Comparison of ENCODE assay signal across 14 cellular contexts in genomic region chr2:109435866-109436634, GRCh38.
DNase-seq lines count a peak whose midpoint lies in the region; ATAC-seq and TF ChIP-seq lines count a peak whose summit lies in the region.
"Had no signal": no experiment of that assay in that cellular context is flagged by ENCODE, and none has a peak within 500 bp of the region (broad histone marks: within the 10 kb centered on the region; RNA-seq: fewer than 3 reads in every experiment).

No MANE protein-coding gene starts in this region.

- no peak overlapping the region for H3K27ac ChIP-seq in HEK293 (ENCODE audit: extremely low read depth, low read depth, low read length)
- H3K27ac ChIP-seq in esophagus (ENCODE audit: low read depth in 2 of 2, low read length in 1 of 2): peak overlapping the region; percentile 11 to 33
- H3K27ac ChIP-seq in mesenchymal stem cell (ENCODE audit: low read length, poor library complexity, severe bottlenecking): peak overlapping the region; percentile 29
- peak overlapping the region; percentile 46 for H3K27ac ChIP-seq in stomach smooth muscle (ENCODE audit: low read length)
- H3K27ac ChIP-seq: epithelial cell of prostate had no signal

- peak; percentile 67 for DNase-seq in mesenchymal stem cell
- DNase-seq in SKM-1 treated with dmso at 0.1 percent for 144 hours (lab: John Stamatoyannopoulos, UW; ENCODE audit: unreplicated experiment): no peak
- no peak for DNase-seq in NCI-H2081 (lab: John Stamatoyannopoulos, UW)
- no peak for DNase-seq in NCI-H446 treated with DMSO at 0.1 percent for 48 hours (lab: John Stamatoyannopoulos, UW)
- DNase-seq: activated CD8-positive, alpha-beta T cell treated with anti-CD3 and anti-CD28 coated beads, Interleukin-2, amount 10 ng/mL, durations not matched to agents 7 days and 5 days; CD4-positive, CD25-positive, alpha-beta regulatory T cell; NCI-H526; small intestine had no signal

- H3K36me3 ChIP-seq in HEK293 (ENCODE audit: control insufficient read depth in 2 of 2, insufficient read depth in 1 of 2, low read length in 2 of 2): peaks cover 0 to 21% of the 10 kb centered on the region in 2 experiments; a peak in 1 of 3 replicates
- H3K36me3 ChIP-seq in esophagus (ENCODE audit: control insufficient read depth in 2 of 2, insufficient read depth in 2 of 2, low read length in 1 of 2): peaks cover 0 to 4% of the 10 kb centered on the region in 2 donors
- H3K36me3 ChIP-seq in mesenchymal stem cell (ENCODE audit: control insufficient read depth in 1 of 2, insufficient read depth in 2 of 2, low read depth in 1 of 2, low read length in 2 of 2): peaks cover 16 to 17% of the 10 kb centered on the region in 2 experiments
- peaks cover 3 to 14% of the 10 kb centered on the region in 2 donors for H3K36me3 ChIP-seq in stomach smooth muscle (ENCODE audit: control insufficient read depth in 2 of 2, insufficient read depth in 2 of 2, low read length in 2 of 2)

- peak overlapping the region; percentile 34 for H2BK5ac ChIP-seq in mesenchymal stem cell (ENCODE audit: low read depth, low read length, poor library complexity, severe bottlenecking)

- peak overlapping the region; percentile 52 for H2AK5ac ChIP-seq in mesenchymal stem cell (ENCODE audit: low read length, severe bottlenecking)

- no peaks in the 10 kb centered on the region for H3K9me3 ChIP-seq in HEK293 (ENCODE audit: control insufficient read depth, insufficient read depth, low read depth, low read length)
- H3K9me3 ChIP-seq in esophagus (ENCODE audit: control insufficient read depth in 2 of 2, insufficient read depth in 1 of 2, low read depth in 1 of 2, low read length in 1 of 2): no peaks in the 10 kb centered on the region
- H3K9me3 ChIP-seq in mesenchymal stem cell (ENCODE audit: control insufficient read depth, low read length): peaks cover 7% of the 10 kb centered on the region
- H3K9me3 ChIP-seq in stomach smooth muscle (ENCODE audit: control insufficient read depth in 2 of 2, low read length in 2 of 2): no peaks in the 10 kb centered on the region

- no peak overlapping the region for H3K14ac ChIP-seq in mesenchymal stem cell (ENCODE audit: low read length in 2 of 2)

- H3K23ac ChIP-seq in mesenchymal stem cell (ENCODE audit: low read length in 2 of 2): no peak overlapping the region

- H2BK15ac ChIP-seq in mesenchymal stem cell (ENCODE audit: low read depth, poor library complexity, severe bottlenecking): no peak overlapping the region

- CTCF ChIA-PET in HEK293 (lab: Yijun Ruan, JAX): interaction anchor here (0.6 kb wide), 1 partner anchor 330 kb away, joined by 4 read pairs; no protein-coding TSS in a partner anchor

- 54 to 67% methylated on average over 13 of the region's 13 CpGs for WGBS in esophagus, 2 donors
- 80% methylated on average over 13 of the region's 13 CpGs for WGBS in mesenchymal stem cell

- no peaks in the 10 kb centered on the region for H3K79me1 ChIP-seq in mesenchymal stem cell (replicated peaks; ENCODE audit: low read length, poor library complexity, severe bottlenecking)

- H3K9ac ChIP-seq in mesenchymal stem cell (ENCODE audit: low read length): peak overlapping the region; percentile 40
- H3K9ac ChIP-seq in stomach smooth muscle (ENCODE audit: low read length in 2 of 2): no peak overlapping the region

- H3K4me3 ChIP-seq in HEK293 (ENCODE audit: low read depth, low read length) (no peak overlapping the region), esophagus (ENCODE audit: low read depth in 1 of 2, low read length in 2 of 2) (no peak overlapping the region), mesenchymal stem cell (ENCODE audit: insufficient read depth in 1 of 2, low read depth in 1 of 2, low read length in 2 of 2) (no peak overlapping the region), stomach smooth muscle (ENCODE audit: low read length in 2 of 2) (no peak overlapping the region)
- H3K4me3 ChIP-seq: left lung had no signal

- H4K8ac ChIP-seq in mesenchymal stem cell (ENCODE audit: low read length): no peak overlapping the region

- H2AFZ ChIP-seq in mesenchymal stem cell (ENCODE audit: low read depth, low read length): no peak overlapping the region

- peak overlapping the region in 1 of 2 experiments; percentile 25 for H2BK12ac ChIP-seq in mesenchymal stem cell (ENCODE audit: low read length in 2 of 2)

- TF ChIP-seq CTCF in HEK293 (tag by site-specific recombination; IDR thresholded peaks at IDR 0.05): no peak

- H4K91ac ChIP-seq in mesenchymal stem cell (ENCODE audit: low read length): no peak overlapping the region

- H3K4me1 ChIP-seq in HEK293 (ENCODE audit: control insufficient read depth, insufficient read depth, low read length) (no peaks in the 10 kb centered on the region), esophagus (ENCODE audit: control insufficient read depth in 2 of 2, insufficient read depth in 2 of 2, low read length in 1 of 2) (peaks cover 7 to 10% of the 10 kb centered on the region in 2 donors), mesenchymal stem cell (ENCODE audit: control insufficient read depth, insufficient read depth, low read depth, low read length) (peaks cover 27% of the 10 kb centered on the region), stomach smooth muscle (ENCODE audit: control insufficient read depth, insufficient read depth, low read length) (peaks cover 15% of the 10 kb centered on the region)

- no peaks in the 10 kb centered on the region for H3K27me3 ChIP-seq in esophagus (ENCODE audit: control insufficient read depth in 1 of 2, insufficient read depth in 2 of 2, low read length in 2 of 2)
- H3K27me3 ChIP-seq in mesenchymal stem cell (ENCODE audit: control insufficient read depth in 1 of 2, insufficient read depth in 1 of 2, low read length in 2 of 2): no peaks in the 10 kb centered on the region
- H3K27me3 ChIP-seq in stomach smooth muscle (ENCODE audit: control insufficient read depth in 1 of 2, insufficient read depth in 2 of 2, low read length in 2 of 2): no peaks in the 10 kb centered on the region
- H3K27me3 ChIP-seq: left lung had no signal

- no peak overlapping the region for H3K4ac ChIP-seq in mesenchymal stem cell (ENCODE audit: low read depth in 1 of 2, low read length in 2 of 2)

- ATAC-seq in GM19035 (IDR thresholded peaks at IDR 0.05; ENCODE audit: unreplicated experiment): no peak
- ATAC-seq: activated CD8-positive, alpha-beta T cell treated with anti-CD3 and anti-CD28 coated beads, Interleukin-2, amount 10 ng/mL, durations not matched to agents 7 days and 5 days; left lung had no signal

- peak overlapping the region in 1 of 2 experiments; percentile 37 for H3K18ac ChIP-seq in mesenchymal stem cell (ENCODE audit: low read depth in 1 of 2, low read length in 2 of 2)

- POLR2A ChIA-PET in HEK293 (lab: Yijun Ruan, JAX): no interaction called here

- H3K4me2 ChIP-seq in mesenchymal stem cell (ENCODE audit: low read length, poor library complexity, severe bottlenecking): no peak overlapping the region

- no peak overlapping the region for H2BK120ac ChIP-seq in mesenchymal stem cell (ENCODE audit: low read depth, low read length)

TF ChIP-seq in HEK293, 187 proteins besides CTCF, POLR2A, EP300 and RAD21:
- TF ChIP-seq SCRT2 (tag by site-specific recombination; IDR thresholded peaks at IDR 0.05) (peak; percentile 51), ZNF544 (tag by site-specific recombination; IDR thresholded peaks at IDR 0.05) (no peak)
